ENCODE assay signal across 25 cellular contexts in genomic region chr2:46009772-46010171, GRCh38.
"Had no signal": no experiment of that assay in that cellular context is flagged by ENCODE, and none has a peak within 500 bp of the region (broad histone marks: within the 10 kb centered on the region; RNA-seq: fewer than 3 reads in every experiment).

No MANE protein-coding gene starts in this region.

- H3K79me2 ChIP-seq: parathyroid adenoma had no signal

- H3K4me3 ChIP-seq: coronary artery, esophagus squamous epithelium, left lung, thoracic aorta, vagina had no signal

- H3K9me3 ChIP-seq: esophagus squamous epithelium, left lung, neutrophil, thoracic aorta, vagina had no signal

- H3K27ac Mint-ChIP-seq: activated CD4-positive, alpha-beta memory T cell treated with anti-CD3 and anti-CD28 coated beads for 36 hours; activated naive CD8-positive, alpha-beta T cell treated with anti-CD3 and anti-CD28 coated beads, Interleukin-2, amount 50 U/mL, for 24 hours; immature natural killer cell; mesothelial cell of epicardium; natural killer cell; type B pancreatic cell had no signal

- H3K9me3 Mint-ChIP-seq: activated CD4-positive, alpha-beta memory T cell treated with anti-CD3 and anti-CD28 coated beads for 36 hours; activated naive CD8-positive, alpha-beta T cell treated with anti-CD3 and anti-CD28 coated beads, Interleukin-2, amount 50 U/mL, for 24 hours; immature natural killer cell; mesothelial cell of epicardium; natural killer cell; type B pancreatic cell had no signal

- H3K27me3 Mint-ChIP-seq: activated CD4-positive, alpha-beta memory T cell treated with anti-CD3 and anti-CD28 coated beads for 36 hours; activated naive CD8-positive, alpha-beta T cell treated with anti-CD3 and anti-CD28 coated beads, Interleukin-2, amount 50 U/mL, for 24 hours; type B pancreatic cell had no signal

- H3K36me3 ChIP-seq: neutrophil, thoracic aorta had no signal

- H3K27me3 ChIP-seq: esophagus squamous epithelium, foreskin keratinocyte, left lung, neutrophil, vagina had no signal

- DNase-seq: activated CD4-positive, alpha-beta memory T cell treated with anti-CD3 and anti-CD28 coated beads for 36 hours; activated CD4-positive, alpha-beta T cell treated with anti-CD3 and anti-CD28 coated beads for 4 hours; activated CD4-positive, CD25-positive, alpha-beta regulatory T cell; activated gamma-delta T cell; activated naive CD4-positive, alpha-beta T cell treated with anti-CD3 and anti-CD28 coated beads, Interleukin-2, amount 50 U/mL, for 16 hours; activated naive CD8-positive, alpha-beta T cell treated with anti-CD3 and anti-CD28 coated beads, Interleukin-2, amount 50 U/mL, for 24 hours; cerebellar nuclear complex; esophagus squamous epithelium; foreskin keratinocyte; immature natural killer cell; kidney glomerular epithelial cell; left lung; mammary epithelial cell; natural killer cell; stimulated activated CD4-positive, alpha-beta T cell treated with anti-CD3 and anti-CD28 coated beads, Interleukin-4, amount 100 ng/mL, for 24 hours; stimulated activated naive CD4-positive, alpha-beta T cell treated with Interleukin-2 at 50 U/mL for 16 hours; T-helper 9 cell had no signal

- H3K27ac ChIP-seq: coronary artery, esophagus squamous epithelium, foreskin keratinocyte, neutrophil, parathyroid adenoma, thoracic aorta, vagina had no signal

- H3K4me1 ChIP-seq: vagina had no signal

- H3K4me1 Mint-ChIP-seq: immature natural killer cell, natural killer cell had no signal

- H3K4me3 Mint-ChIP-seq: activated CD4-positive, alpha-beta memory T cell treated with anti-CD3 and anti-CD28 coated beads for 36 hours; activated naive CD8-positive, alpha-beta T cell treated with anti-CD3 and anti-CD28 coated beads, Interleukin-2, amount 50 U/mL, for 24 hours; immature natural killer cell; mesothelial cell of epicardium; natural killer cell; type B pancreatic cell had no signal

- H2AFZ ChIP-seq: parathyroid adenoma had no signal

- ATAC-seq: activated naive CD8-positive, alpha-beta T cell treated with anti-CD3 and anti-CD28 coated beads, Interleukin-2, amount 50 U/mL, for 24 hours; foreskin keratinocyte; left lung; natural killer cell; right cardiac atrium had no signal

- H3K9ac ChIP-seq: parathyroid adenoma had no signal
